ENCODE assay signal across 10 cellular contexts in the genomic region with DNA sequence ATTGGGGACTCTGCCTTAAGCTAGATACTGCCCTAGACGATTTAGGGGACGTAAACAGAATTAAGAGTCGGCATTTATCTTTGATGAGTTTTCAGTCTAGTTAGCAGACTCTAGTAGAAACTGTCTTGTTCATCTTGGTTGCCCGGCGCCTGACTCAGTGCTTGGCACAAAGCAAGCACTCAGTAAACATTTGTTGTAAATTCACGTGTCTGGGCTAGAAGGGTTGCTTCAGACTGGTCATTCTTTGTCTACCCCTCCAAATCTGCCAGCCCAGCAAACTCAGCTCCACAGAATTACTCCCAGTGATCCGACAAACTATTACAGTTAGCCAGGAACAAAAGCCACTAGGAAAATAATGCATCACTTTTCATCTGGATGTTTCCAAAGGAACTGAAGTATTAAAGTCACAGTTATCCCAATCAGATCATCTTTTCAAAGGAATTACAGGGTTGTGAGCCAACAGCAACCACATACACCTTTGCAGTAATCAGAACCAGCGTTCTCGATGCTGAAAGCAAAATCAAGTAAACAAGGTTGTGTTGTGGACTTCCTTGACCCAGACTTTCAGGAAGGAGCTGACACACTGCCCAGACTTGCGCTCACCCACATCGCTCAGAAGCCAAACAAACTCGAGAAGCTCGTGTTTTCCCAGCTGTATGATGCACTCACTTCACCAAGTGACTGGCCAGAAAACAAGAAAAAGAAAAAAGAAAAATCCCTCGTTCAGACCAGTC.
A peak's percentile ranks its signal among the peaks of the same experiment; 100 is the strongest.
DNase-seq lines count a peak whose midpoint lies in the region; ATAC-seq and TF ChIP-seq lines count a peak whose summit lies in the region.
"Had no signal": no experiment of that assay in that cellular context is flagged by ENCODE, and none has a peak within 500 bp of the region (broad histone marks: within the 10 kb centered on the region; RNA-seq: fewer than 3 reads in every experiment).

No MANE protein-coding gene starts in this region.

- no peaks in the 10 kb centered on the region for H3K9me3 ChIP-seq in left ventricle myocardium inferior (replicated peaks)

- H3K9me3 Mint-ChIP-seq in natural killer cell treated with Interleukin-12 subunit alpha and Interleukin-12 subunit beta and Interleukin-15 and Interleukin-18, amount 100 ng/mL, for 72 hours, result no peaks in the 10 kb centered on the region

- no peak overlapping the region for H3K27ac Mint-ChIP-seq in natural killer cell treated with Interleukin-12 subunit alpha and Interleukin-12 subunit beta and Interleukin-15 and Interleukin-18, amount 100 ng/mL, for 72 hours

- DNase-seq in Daoy (ENCODE audit: low read depth) (peak; percentile 75), astrocyte of the hippocampus (ENCODE audit: low read depth, low spot score) (peak; percentile 95), left ventricle myocardium inferior (no peak), putamen (ENCODE audit: low spot score) (peak; percentile 19), NOMO-1 (lab: John Stamatoyannopoulos, UW; ENCODE audit: unreplicated experiment in 2 of 2) (no peak), middle frontal gyrus (ENCODE audit: extremely low spot score, low spot score) (no peak), GF-D8 (lab: John Stamatoyannopoulos, UW) (no peak)
- DNase-seq in natural killer cell treated with Interleukin-12 subunit alpha and Interleukin-12 subunit beta and Interleukin-15 and Interleukin-18, amount 100 ng/mL, for 72 hours (ENCODE audit: low spot score), result no peak
- DNase-seq: GDM1, NCI-H748 treated with DMSO at 0.1 percent for 48 hours had no signal

- H3K27me3 Mint-ChIP-seq in natural killer cell treated with Interleukin-12 subunit alpha and Interleukin-12 subunit beta and Interleukin-15 and Interleukin-18, amount 100 ng/mL, for 72 hours, result peaks cover 17 to 32% of the 10 kb centered on the region in 2 donors

- H3K27ac ChIP-seq in left ventricle myocardium inferior (replicated peaks), result peak overlapping the region; percentile 57

- no peak overlapping the region for H3K4me3 Mint-ChIP-seq in natural killer cell treated with Interleukin-12 subunit alpha and Interleukin-12 subunit beta and Interleukin-15 and Interleukin-18, amount 100 ng/mL, for 72 hours

- intact Hi-C loops in left ventricle myocardium inferior (cut with micrococcal nuclease), result no loop called here

- H3K36me3 Mint-ChIP-seq in natural killer cell treated with Interleukin-12 subunit alpha and Interleukin-12 subunit beta and Interleukin-15 and Interleukin-18, amount 100 ng/mL, for 72 hours, result no peaks in the 10 kb centered on the region

- no peak for TF ChIP-seq CTCF in left ventricle myocardium inferior (IDR thresholded peaks at IDR 0.05; ENCODE audit: borderline replicate concordance)

- H3K27me3 ChIP-seq in left ventricle myocardium inferior (ENCODE audit: low read depth), result no peaks in the 10 kb centered on the region

- H3K4me1 Mint-ChIP-seq in natural killer cell treated with Interleukin-12 subunit alpha and Interleukin-12 subunit beta and Interleukin-15 and Interleukin-18, amount 100 ng/mL, for 72 hours (ENCODE audit: low read depth in 2 of 2), result peaks cover 4 to 10% of the 10 kb centered on the region in 2 donors

- H3K4me1 ChIP-seq in left ventricle myocardium inferior, result peaks cover 14% of the 10 kb centered on the region

- peak overlapping the region; percentile 24 for H3K4me3 ChIP-seq in left ventricle myocardium inferior

- H3K36me3 ChIP-seq in left ventricle myocardium inferior, result no peaks in the 10 kb centered on the region

- no peak for ATAC-seq in natural killer cell treated with Interleukin-12 subunit alpha and Interleukin-12 subunit beta and Interleukin-15 and Interleukin-18, amount 100 ng/mL, for 72 hours

Comparison
In these comparisons a context has a peak if more than half of its experiments do, and no peak if none do; other contexts are left out.
1. DNase-seq: peak in Daoy (single experiment), astrocyte of the hippocampus (single experiment) and putamen (single experiment); none in left ventricle myocardium inferior (single experiment), NOMO-1 (0 of 2), middle frontal gyrus (single experiment), GF-D8 (single experiment) and natural killer cell treated with Interleukin-12 subunit alpha and Interleukin-12 subunit beta and Interleukin-15 and Interleukin-18, amount 100 ng/mL, for 72 hours (single experiment).